In genomic region chr13:39130298-39130697, GRCh38 we compare ENCODE assay signal across 14 cellular contexts.
"Had no signal": no experiment of that assay in that cellular context is flagged by ENCODE, and none has a peak within 500 bp of the region (broad histone marks: within the 10 kb centered on the region; RNA-seq: fewer than 3 reads in every experiment).

No MANE protein-coding gene starts in this region.

- H3K4me3 ChIP-seq: breast epithelium, mucosa of descending colon, thoracic aorta, upper lobe of right lung had no signal

- H3K4me1 ChIP-seq: breast epithelium, upper lobe of right lung had no signal

- H3K36me3 ChIP-seq: breast epithelium, thoracic aorta, upper lobe of right lung had no signal

- H3K27ac ChIP-seq: breast epithelium, epithelial cell of prostate, thoracic aorta, upper lobe of right lung had no signal

- H3K27me3 ChIP-seq: breast epithelium, upper lobe of right lung had no signal

- DNase-seq: activated CD4-positive, alpha-beta T cell treated with anti-CD3 and anti-CD28 coated beads, Interleukin-2, amount 50 U/mL, for 1 hour; activated naive CD4-positive, alpha-beta T cell; activated naive CD8-positive, alpha-beta T cell treated with anti-CD3 and anti-CD28 coated beads, Interleukin-2, amount 10 ng/mL, durations not matched to agents 7 days and 5 days; cerebellar nuclear complex; effector memory CD4-positive, alpha-beta T cell; foreskin melanocyte; head of caudate nucleus; mammary epithelial cell; mucosa of descending colon; naive thymus-derived CD8-positive, alpha-beta T cell; upper lobe of right lung had no signal

- H3K9me3 ChIP-seq: breast epithelium, mucosa of descending colon, thoracic aorta, upper lobe of right lung had no signal
